In genomic region chr1:228109962-228110488, GRCh38 we compare ENCODE assay signal across 6 cellular contexts. TPM values are rescaled to one million over a fixed set of nuclear protein-coding genes. Genes with fewer than 3 reads are reported as not detected.
DNase-seq lines count a peak whose midpoint lies in the region; ATAC-seq and TF ChIP-seq lines count a peak whose summit lies in the region.

No MANE protein-coding gene starts in this region.

- TF ChIP-seq POLR2A in Peyer's patch (IDR thresholded peaks at IDR 0.05) (no peak), vagina (IDR thresholded peaks at IDR 0.05) (no peak)

- DNase-seq in GM10266 (ENCODE audit: extremely low spot score) (peak; percentile 16), Peyer's patch (no peak), vagina (ENCODE audit: extremely low spot score in 2 of 2) (no peak), left lobe of liver (ENCODE audit: low spot score) (no peak)

- H3K9me3 ChIP-seq in Peyer's patch = no peaks in the 10 kb centered on the region
- no peaks in the 10 kb centered on the region for H3K9me3 ChIP-seq in iPS-18c (ENCODE audit: control insufficient read depth, insufficient read depth, low read length)
- no peaks in the 10 kb centered on the region for H3K9me3 ChIP-seq in vagina

- TF ChIP-seq CTCF in GM10266 (IDR thresholded peaks at IDR 0.05; ENCODE audit: control insufficient read depth, insufficient read depth, low read depth, missing control alignments) (no peak), Peyer's patch (IDR thresholded peaks at IDR 0.05) (no peak), vagina (IDR thresholded peaks at IDR 0.05) (no peak)

- H3K4me3 ChIP-seq in Peyer's patch (peak overlapping the region; percentile 87 to 96 (median 94)), iPS-18c (ENCODE audit: insufficient read depth, low read depth, low read length) (peak overlapping the region; percentile 99), vagina (peak overlapping the region; percentile 86 to 87)

- ATAC-seq in HG02840 (IDR thresholded peaks at IDR 0.05; ENCODE audit: low FRiP score, unreplicated experiment) (no peak), left lobe of liver (no peak)

- H3K36me3 ChIP-seq in Peyer's patch = peaks cover 0 to 22% (median 0%) of the 10 kb centered on the region in 3 donors
- peaks cover 0 to 11% of the 10 kb centered on the region in 2 donors for H3K36me3 ChIP-seq in vagina

- H3K27me3 ChIP-seq in Peyer's patch = no peaks in the 10 kb centered on the region
- H3K27me3 ChIP-seq in vagina = no peaks in the 10 kb centered on the region

- peaks cover 0 to 24% (median 11%) of the 10 kb centered on the region in 4 donors for H3K4me1 ChIP-seq in Peyer's patch
- peaks cover 24% of the 10 kb centered on the region for H3K4me1 ChIP-seq in vagina

- intact Hi-C loops in vagina (cut with DNase I) = no loop called here

- H3K27ac ChIP-seq in Peyer's patch = peak overlapping the region; percentile 91 to 97 (median 92)
- H3K27ac ChIP-seq in vagina = peak overlapping the region; percentile 94

RNA-seq across cellular contexts. Expression of gene MRPL55, which starts 0.9 kb away (rescaled TPM):
- total RNA-seq in Peyer's patch (10 to 100 TPM; 70.1 to 99.6 (median 80.8) TPM), vagina (73.7 TPM), left lobe of liver (38.0 TPM)

RNA-seq across cellular contexts. Expression of gene C1orf35, which starts 6.9 kb away (rescaled TPM):
- total RNA-seq in Peyer's patch (10 to 100 TPM in 3 of 4 donors, 1 to 10 TPM in 1; 6.0 to 19.8 (median 16.2) TPM), vagina (14.7 TPM), left lobe of liver (6.9 TPM)

RNA-seq across cellular contexts. Expression of gene ARF1, which starts 27.5 kb away (rescaled TPM):
- 100 to 1,000 TPM; 243 to 434 (median 392) TPM for total RNA-seq in Peyer's patch
- total RNA-seq in vagina = 295 TPM
- 172 TPM for total RNA-seq in left lobe of liver

RNA-seq across cellular contexts. Expression of gene GUK1, which starts 30.1 kb away (rescaled TPM):
- 100 to 1,000 TPM; 206 to 232 (median 224) TPM for total RNA-seq in Peyer's patch
- total RNA-seq in vagina = 299 TPM
- 128 TPM for total RNA-seq in left lobe of liver

RNA-seq across cellular contexts. Expression of gene GJC2, which starts 39.7 kb away (rescaled TPM):
- total RNA-seq in Peyer's patch (under 1 TPM in 2 of 4 donors, not detected in 2; 0.88 to 0.94 TPM), vagina (4.4 TPM), left lobe of liver (0.50 TPM)
